In the genomic region with DNA sequence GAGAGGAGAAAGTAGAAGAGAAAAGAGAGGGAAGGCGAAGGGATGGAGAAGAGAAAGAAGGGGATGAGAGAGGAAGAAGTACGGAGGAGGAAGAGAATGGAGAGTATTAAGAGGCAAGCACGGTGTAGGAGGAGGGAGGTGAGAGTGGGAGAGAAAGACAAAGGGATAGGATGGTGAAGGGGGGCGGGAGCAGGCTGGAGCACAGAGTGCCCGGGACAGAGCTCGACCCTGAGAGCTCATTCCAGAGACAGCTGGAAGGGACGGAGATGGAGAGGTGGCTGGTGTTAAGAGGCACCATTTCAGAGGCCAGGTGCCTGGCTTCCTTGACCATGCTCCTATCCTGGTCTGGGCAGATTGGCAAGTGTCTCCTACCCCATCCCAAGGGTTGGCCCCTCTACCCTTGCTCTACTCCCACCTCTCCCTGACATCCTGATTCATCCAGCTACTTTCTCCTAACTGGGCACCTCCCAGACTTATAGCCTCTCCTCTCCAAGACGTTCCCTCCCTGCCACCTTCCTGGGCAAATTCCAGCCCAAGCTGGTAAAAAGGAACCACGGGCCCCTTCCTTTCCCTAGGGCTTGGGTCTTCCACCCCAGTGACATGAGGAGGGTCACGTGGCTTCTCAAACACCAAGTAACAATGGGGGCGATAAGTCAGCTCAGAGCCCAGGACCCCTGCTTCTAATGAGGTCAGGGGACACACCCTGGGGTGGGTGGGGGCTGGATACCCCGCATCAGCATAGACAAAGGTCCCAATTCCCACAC, we compare ENCODE assay signal across 9 cellular contexts. TPM values are rescaled to one million over a fixed set of nuclear protein-coding genes. Genes with fewer than 3 reads are reported as not detected.
A peak's percentile ranks its signal among the peaks of the same experiment; 100 is the strongest.
DNase-seq lines count a peak whose midpoint lies in the region; ATAC-seq and TF ChIP-seq lines count a peak whose summit lies in the region.
"Had no signal": no experiment of that assay in that cellular context is flagged by ENCODE, and none has a peak within 500 bp of the region (broad histone marks: within the 10 kb centered on the region; RNA-seq: fewer than 3 reads in every experiment).

No MANE protein-coding gene starts in this region.

- peaks cover 19% of the 10 kb centered on the region for H3K4me1 ChIP-seq in HAP-1
- no peaks in the 10 kb centered on the region for H3K4me1 ChIP-seq in aorta (ENCODE audit: control insufficient read depth in 1 of 2, insufficient read depth in 2 of 2, low read length in 2 of 2)

- H3K27ac ChIP-seq in WERI-Rb-1: no peak overlapping the region
- H3K27ac ChIP-seq in aorta (ENCODE audit: low read depth in 1 of 2, low read length in 2 of 2): no peak overlapping the region

- 82 to 84% methylated on average over 12 of the region's 12 CpGs for WGBS in aorta, 2 donors

- no peaks in the 10 kb centered on the region for H3K9me3 ChIP-seq in HAP-1
- H3K9me3 ChIP-seq in WERI-Rb-1 (ENCODE audit: severe bottlenecking): no peaks in the 10 kb centered on the region
- no peaks in the 10 kb centered on the region for H3K9me3 ChIP-seq in aorta (ENCODE audit: control insufficient read depth, low read length)
- H3K9me3 ChIP-seq: gastrocnemius medialis had no signal

- no peak for ATAC-seq in HG03342 (IDR thresholded peaks at IDR 0.05; ENCODE audit: unreplicated experiment)
- no peak for ATAC-seq in aorta (ENCODE audit: low FRiP score)
- ATAC-seq in activated CD4-positive, CD25-positive, alpha-beta regulatory T cell treated with anti-CD3 and anti-CD28 coated beads, Interleukin-2, amount 50 U/mL, for 24 hours: no peak
- ATAC-seq: gastrocnemius medialis had no signal

- H3K36me3 ChIP-seq in HAP-1 (replicated peaks) (peaks cover 45% of the 10 kb centered on the region), WERI-Rb-1 (peaks cover 37% of the 10 kb centered on the region), aorta (ENCODE audit: control insufficient read depth in 1 of 2, insufficient read depth in 2 of 2, low read length in 1 of 2) (no peaks in the 10 kb centered on the region)

- in situ Hi-C loops in HAP-1 (cut with MboI; ENCODE audit: low sequenced_read_pairs): no loop called here

- intact Hi-C loops in aorta (cut with DNase I): loop anchor here in 1 of 2 donors (2.0 kb wide), 1 partner anchor 21 kb away; no protein-coding TSS in a partner anchor

- peak in 1 of 2 experiments; percentile 45 for DNase-seq in HAP-1 (ENCODE audit: low spot score in 2 of 2)
- no peak for DNase-seq in WERI-Rb-1
- DNase-seq in fibroblast of the aortic adventitia (ENCODE audit: low read depth): no peak
- DNase-seq in retinal pigment epithelial cell (ENCODE audit: low read depth): no peak
- no peak for DNase-seq in aorta
- DNase-seq: gastrocnemius medialis had no signal

- no peak for TF ChIP-seq CTCF in WERI-Rb-1 (IDR thresholded peaks at IDR 0.05; ENCODE audit: low read depth, low read length)
- TF ChIP-seq CTCF in fibroblast of the aortic adventitia (IDR thresholded peaks at IDR 0.05; ENCODE audit: insufficient read depth, low read length): no peak
- no peak for TF ChIP-seq CTCF in retinal pigment epithelial cell (conservative IDR thresholded peaks at IDR 0.05; ENCODE audit: low read depth, low read length)

- no peaks in the 10 kb centered on the region for H3K27me3 ChIP-seq in HAP-1 (ENCODE audit: low read depth)
- no peaks in the 10 kb centered on the region for H3K27me3 ChIP-seq in WERI-Rb-1 (ENCODE audit: insufficient read depth, low read depth, severe bottlenecking)
- H3K27me3 ChIP-seq in aorta (ENCODE audit: control insufficient read depth in 1 of 2, insufficient read depth in 2 of 2, low read length in 1 of 2): no peaks in the 10 kb centered on the region
- H3K27me3 ChIP-seq: gastrocnemius medialis had no signal

- H3K4me3 ChIP-seq in HAP-1 (peak overlapping the region; percentile 79), WERI-Rb-1 (ENCODE audit: low read depth, low read length) (peak overlapping the region; percentile 91), fibroblast of the aortic adventitia (ENCODE audit: low read depth, low read length) (peak overlapping the region; percentile 85), retinal pigment epithelial cell (ENCODE audit: low read length) (peak overlapping the region; percentile 72), aorta (ENCODE audit: low read length in 2 of 2) (no peak overlapping the region)

RNA-seq across cellular contexts. Expression of gene CLCN2, which starts 1.2 kb away (rescaled TPM):
- 5.9 and 6.2 TPM in 2 replicates for total RNA-seq in fibroblast of the aortic adventitia (ENCODE audit: low replicate concordance)
- 1 to 10 TPM; 4.1 to 6.5 TPM for total RNA-seq in aorta
- 10 to 100 TPM in 1 of 2 donors, 1 to 10 TPM in 1; 4.3 to 14.5 TPM for polyA plus RNA-seq in aorta

RNA-seq across cellular contexts. Expression of gene POLR2H, which starts 1.3 kb away (rescaled TPM):
- total RNA-seq in fibroblast of the aortic adventitia (ENCODE audit: low replicate concordance) (70.1 and 127 TPM in 2 replicates), aorta (10 to 100 TPM; 43.9 to 59.3 TPM)
- 100 to 1,000 TPM in 1 of 2 donors, 10 to 100 TPM in 1; 55.3 to 151 TPM for polyA plus RNA-seq in aorta

RNA-seq across cellular contexts. Expression of gene THPO, which starts 17.8 kb away (rescaled TPM):
- total RNA-seq in fibroblast of the aortic adventitia (ENCODE audit: low replicate concordance): 0.49 TPM in 1 of 2 replicates, not detected in the other
- 1 to 10 TPM in 1 of 2 donors, under 1 TPM in 1; 0.65 to 1.2 TPM for total RNA-seq in aorta
- polyA plus RNA-seq in aorta: under 1 TPM; 0.15 to 0.75 TPM
- total RNA-seq: HT1080 had no signal

RNA-seq across cellular contexts. Expression of gene CHRD, which starts 19.6 kb away (rescaled TPM):
- total RNA-seq in fibroblast of the aortic adventitia (ENCODE audit: low replicate concordance) (0.36 and 4.6 TPM in 2 replicates), aorta (10 to 100 TPM; 12.0 to 46.5 TPM)
- 10 to 100 TPM in 1 of 2 donors, under 1 TPM in 1; 0.38 to 11.9 TPM for polyA plus RNA-seq in aorta

RNA-seq across cellular contexts. Expression of gene FAM131A, which starts 22.9 kb away (rescaled TPM):
- total RNA-seq in fibroblast of the aortic adventitia (ENCODE audit: low replicate concordance): 14.0 and 19.1 TPM in 2 replicates
- 10 to 100 TPM; 28.2 to 40.6 TPM for total RNA-seq in aorta
- polyA plus RNA-seq in aorta: 10 to 100 TPM; 10.6 to 27.1 TPM

Comparison
In these comparisons a context has a peak if more than half of its experiments do, and no peak if none do; other contexts are left out.
1. H3K4me3 ChIP-seq: peak in HAP-1 (single experiment), WERI-Rb-1 (single experiment), fibroblast of the aortic adventitia (single experiment) and retinal pigment epithelial cell (single experiment); none in aorta (0 of 2).